ENCODE assay signal across 8 cellular contexts in the genomic region with DNA sequence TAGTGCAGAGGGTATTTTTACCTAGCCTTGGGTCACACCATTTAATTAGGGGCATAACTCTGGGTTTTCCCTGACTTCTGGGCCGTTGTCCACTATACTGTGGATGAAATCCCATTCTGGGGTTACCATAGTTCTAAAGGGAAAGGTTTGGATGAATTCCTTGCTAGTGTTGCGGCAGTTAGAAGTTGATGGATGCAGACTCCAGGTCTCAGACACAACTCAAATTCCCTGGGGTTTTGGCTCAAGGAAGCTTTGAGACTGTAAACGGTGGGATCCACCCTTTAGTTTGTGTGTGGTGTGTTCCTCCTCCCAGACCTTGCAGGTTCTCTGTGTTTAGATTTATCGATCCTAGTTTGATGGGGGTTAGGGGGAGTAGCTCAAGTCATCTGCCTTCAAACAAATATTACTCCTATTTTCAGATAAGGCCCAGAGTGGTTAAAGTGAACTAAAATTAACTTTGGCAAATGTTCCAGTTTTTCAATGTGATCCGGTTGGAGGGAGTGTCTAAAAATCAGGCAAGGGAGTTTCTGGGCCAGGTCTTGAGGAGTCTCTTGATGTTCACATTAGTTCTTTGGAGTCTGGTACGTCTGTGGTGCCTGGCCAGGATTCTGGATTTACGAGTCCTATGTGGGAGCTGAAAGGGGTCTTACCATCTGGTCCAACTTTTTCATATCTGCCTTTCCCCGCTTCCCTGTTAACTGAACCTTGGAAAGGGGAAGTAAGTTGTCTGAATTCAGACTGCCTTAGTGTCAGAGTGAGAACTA. TPM values are rescaled to one million over a fixed set of nuclear protein-coding genes. Genes with fewer than 3 reads are reported as not detected.
A peak's percentile ranks its signal among the peaks of the same experiment; 100 is the strongest.
DNase-seq lines count a peak whose midpoint lies in the region; ATAC-seq and TF ChIP-seq lines count a peak whose summit lies in the region.

No MANE protein-coding gene starts in this region.

- H3K27me3 ChIP-seq in AG04450 (ENCODE audit: control insufficient read depth, insufficient read depth, low read length) (no peaks in the 10 kb centered on the region), HL-60 (ENCODE audit: insufficient read depth, poor library complexity, severe bottlenecking) (no peaks in the 10 kb centered on the region), thymus (ENCODE audit: control insufficient read depth, insufficient read depth) (no peaks in the 10 kb centered on the region)

- peak overlapping the region; percentile 84 to 97 for H3K27ac Mint-ChIP-seq in activated naive CD4-positive, alpha-beta T cell treated with anti-CD3 and anti-CD28 coated beads, Interleukin-2, amount 50 U/mL, for 72 hours

- H3K27ac ChIP-seq in AG04450 (ENCODE audit: low read depth, low read length), result peak overlapping the region; percentile 39
- peak overlapping the region; percentile 98 for H3K27ac ChIP-seq in HL-60 (replicated peaks)
- H3K27ac ChIP-seq in thymus (ENCODE audit: low read depth), result no peak overlapping the region

- peaks cover 31 to 32% of the 10 kb centered on the region in 2 donors for H3K36me3 Mint-ChIP-seq in activated naive CD4-positive, alpha-beta T cell treated with anti-CD3 and anti-CD28 coated beads, Interleukin-2, amount 50 U/mL, for 72 hours

- DNase-seq in AG04450 (ENCODE audit: low read depth, low spot score) (no peak), HL-60 (ENCODE audit: low read depth in 1 of 2, low spot score in 1 of 2) (peak in 1 of 2 experiments; percentile 24), left colon (no peak)
- no peak for DNase-seq in activated naive CD4-positive, alpha-beta T cell treated with anti-CD3 and anti-CD28 coated beads, Interleukin-2, amount 50 U/mL, for 72 hours (ENCODE audit: low spot score in 2 of 2)
- DNase-seq in activated CD8-positive, alpha-beta memory T cell treated with anti-CD3 and anti-CD28 coated beads for 24 hours, result no peak

- CTCF ChIA-PET in AG04450 (lab: Charles Lee), result no interaction called here

- WGBS in thymus, result 28% methylated on average over 8 of the region's 8 CpGs

- no peak for ATAC-seq in activated naive CD4-positive, alpha-beta T cell treated with anti-CD3 and anti-CD28 coated beads, Interleukin-2, amount 50 U/mL, for 72 hours
- ATAC-seq in left colon (peak; percentile 0), HG02623 (IDR thresholded peaks at IDR 0.05; ENCODE audit: unreplicated experiment) (no peak), HG03097 (IDR thresholded peaks at IDR 0.05; ENCODE audit: low FRiP score, unreplicated experiment) (no peak)

- POLR2A ChIA-PET in AG04450 (lab: Yijun Ruan, JAX), result interaction anchor here (0.6 to 2.3 kb wide), 4 partner anchors 34 to 109 kb away, joined by 3 to 16 read pairs (median 8); no protein-coding TSS in a partner anchor

- peaks cover 6% of the 10 kb centered on the region for H3K36me3 ChIP-seq in thymus (ENCODE audit: control insufficient read depth, insufficient read depth)

- H3K4me3 ChIP-seq in AG04450 (ENCODE audit: low read depth, low read length) (peak overlapping the region; percentile 93), HL-60 (replicated peaks; ENCODE audit: insufficient read depth, low read length) (peak overlapping the region; percentile 65), thymus (ENCODE audit: low read length) (peak overlapping the region; percentile 78)

- H3K9me3 ChIP-seq in AG04450 (ENCODE audit: control insufficient read depth, insufficient read depth, low read length) (no peaks in the 10 kb centered on the region; the same call in 1 of the 2 replicates), thymus (ENCODE audit: control insufficient read depth) (no peaks in the 10 kb centered on the region)

- H3K4me1 ChIP-seq in thymus (ENCODE audit: control insufficient read depth, insufficient read depth, low read length), result peaks cover 16% of the 10 kb centered on the region

- no peaks in the 10 kb centered on the region for H3K9me3 Mint-ChIP-seq in activated naive CD4-positive, alpha-beta T cell treated with anti-CD3 and anti-CD28 coated beads, Interleukin-2, amount 50 U/mL, for 72 hours

- no peak for TF ChIP-seq CTCF in AG04450 (IDR thresholded peaks at IDR 0.05; ENCODE audit: low read depth, low read length)
- no peak for TF ChIP-seq CTCF in HL-60 (IDR thresholded peaks at IDR 0.05; ENCODE audit: insufficient read depth, low read length)

- intact Hi-C loops in left colon (cut with DNase I, micrococcal nuclease), result no loop called here

RNA-seq across cellular contexts. Expression of gene RALY, which starts 1.5 kb away (rescaled TPM):
- polyA plus RNA-seq in AG04450 (2011; rRNA removed) (79.2 and 106 TPM in 2 replicates), thymus (131 TPM)
- 98.3 and 120 TPM in 2 replicates for polyA minus RNA-seq in AG04450 (2011; rRNA and poly(A)+ RNA removed)
- 100 to 1,000 TPM; 125 to 148 TPM for total RNA-seq in activated naive CD4-positive, alpha-beta T cell treated with anti-CD3 and anti-CD28 coated beads, Interleukin-2, amount 50 U/mL, for 72 hours
- total RNA-seq in left colon, result 100 to 1,000 TPM; 190 to 191 TPM
